In genomic region chr1:231329483-231329882, GRCh38 we compare ENCODE assay signal across 27 cellular contexts.
"Had no signal": no experiment of that assay in that cellular context is flagged by ENCODE, and none has a peak within 500 bp of the region (broad histone marks: within the 10 kb centered on the region; RNA-seq: fewer than 3 reads in every experiment).

No MANE protein-coding gene starts in this region.

- H3K36me3 ChIP-seq: pancreas, prostate gland, thoracic aorta, upper lobe of right lung had no signal

- H3K27me3 Mint-ChIP-seq: naive B cell; stimulated activated naive B cell treated with anti-CD40 and anti-IgM and Interleukin-4, amounts not matched to agents 10 μg/mL and 1 μg/mL and 100 μg/mL, for 72 hours had no signal

- DNase-seq: islet precursor cell; left ventricle myocardium inferior; mesendoderm; naive B cell; natural killer cell; nucleus accumbens; pancreas; posterior cingulate gyrus; retina; right cardiac atrium; stimulated activated CD4-positive, alpha-beta T cell treated with anti-CD3 and anti-CD28 coated beads, Interleukin-12 subunit alpha, Interleukin-12 subunit beta, amount 100 ng/mL, for 4 hours; stimulated activated CD4-positive, alpha-beta T cell treated with anti-CD3 and anti-CD28 coated beads, Interleukin-15, amount 100 ng/mL, for 24 hours; stimulated activated CD4-positive, alpha-beta T cell treated with anti-CD3 and anti-CD28 coated beads, Interleukin-2, amount 100 ng/mL, for 24 hours; stimulated activated CD4-positive, alpha-beta T cell treated with anti-CD3 and anti-CD28 coated beads, Interleukin-4, amount 100 ng/mL, for 1 hour; stimulated activated naive B cell treated with anti-CD40 and anti-IgM and Interleukin-4, amounts not matched to agents 10 μg/mL and 1 μg/mL and 100 μg/mL, for 72 hours; stimulated activated naive CD8-positive, alpha-beta T cell treated with anti-CD3 and anti-CD28 coated beads, Interleukin-15, Interleukin-2, amounts not matched to agents 100 U/mL and 50 U/mL, for 24 hours; stomach; tibial artery; trophoblast cell; upper lobe of right lung had no signal

- H3K27ac ChIP-seq: hepatocyte, left ventricle myocardium inferior, pancreas, prostate gland, skin epidermis, stomach, thoracic aorta, tibial artery, upper lobe of right lung had no signal

- ATAC-seq: natural killer cell; pancreas; right cardiac atrium; sciatic nerve; stimulated activated naive B cell treated with anti-CD40 and anti-IgM and Interleukin-4, amounts not matched to agents 10 μg/mL and 1 μg/mL and 100 μg/mL, for 72 hours; stimulated activated naive CD8-positive, alpha-beta T cell treated with anti-CD3 and anti-CD28 coated beads, Interleukin-15, Interleukin-2, amounts not matched to agents 100 U/mL and 50 U/mL, for 24 hours; upper lobe of right lung had no signal

- H3K9me3 Mint-ChIP-seq: mesothelial cell of epicardium; naive B cell; natural killer cell; stimulated activated naive B cell treated with anti-CD40 and anti-IgM and Interleukin-4, amounts not matched to agents 10 μg/mL and 1 μg/mL and 100 μg/mL, for 72 hours had no signal

- H3K4me3 Mint-ChIP-seq: mesothelial cell of epicardium; naive B cell; natural killer cell; stimulated activated naive B cell treated with anti-CD40 and anti-IgM and Interleukin-4, amounts not matched to agents 10 μg/mL and 1 μg/mL and 100 μg/mL, for 72 hours had no signal

- H3K36me3 Mint-ChIP-seq: mesothelial cell of epicardium, natural killer cell had no signal

- H3K27ac Mint-ChIP-seq: mesothelial cell of epicardium; stimulated activated naive B cell treated with anti-CD40 and anti-IgM and Interleukin-4, amounts not matched to agents 10 μg/mL and 1 μg/mL and 100 μg/mL, for 72 hours had no signal

- H3K4me3 ChIP-seq: hepatocyte, left ventricle myocardium inferior, lung, pancreas, prostate gland, skin epidermis, stomach, thoracic aorta, tibial artery, upper lobe of right lung had no signal

- H3K9me3 ChIP-seq: left ventricle myocardium inferior, pancreas, prostate gland, stomach, thoracic aorta, tibial artery, upper lobe of right lung had no signal
